Comparison of ENCODE assay signal across 1 cellular context in the genomic region with DNA sequence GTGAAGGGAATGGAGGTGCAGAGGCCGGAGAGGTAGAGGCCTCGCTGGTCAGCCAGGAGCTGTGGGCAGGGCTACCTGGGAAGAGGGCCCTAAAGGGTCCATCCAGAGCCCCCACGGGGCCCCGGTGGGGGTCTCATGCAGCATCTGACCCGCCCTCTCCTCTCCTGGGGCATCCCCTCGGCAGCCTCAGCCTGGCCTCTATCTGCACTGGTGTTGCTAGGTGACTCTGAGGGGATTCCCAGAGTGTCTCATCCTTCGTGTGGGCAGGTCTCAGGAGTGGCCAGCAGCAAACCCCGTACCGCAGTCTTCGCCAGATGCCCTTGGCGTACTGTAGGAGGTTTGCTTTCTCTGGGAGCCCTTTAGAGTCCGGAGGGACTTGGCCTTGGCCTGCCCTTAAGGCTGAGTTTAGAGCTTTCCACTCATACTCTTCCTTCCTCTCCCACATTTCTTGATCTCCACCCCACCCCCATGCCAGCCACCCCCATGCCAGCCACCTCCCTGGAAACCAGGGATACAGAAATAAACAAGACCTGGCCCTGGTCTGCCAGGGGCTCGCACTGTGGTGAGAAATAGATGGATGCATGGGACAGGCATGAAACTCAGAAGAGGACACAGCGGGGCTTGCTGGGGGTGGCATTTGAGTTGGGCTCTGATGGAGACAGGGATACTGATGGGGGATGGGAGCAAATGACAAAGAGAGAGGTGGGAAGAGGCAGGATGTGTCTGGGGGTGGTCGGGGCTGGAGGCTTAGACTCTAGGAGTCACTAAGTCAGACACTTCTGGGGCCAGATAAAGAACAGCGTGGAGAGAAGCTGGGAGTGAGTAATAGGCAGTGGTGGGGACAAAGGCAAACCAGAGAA.
TF ChIP-seq lines count a peak whose summit lies in the region.

No MANE protein-coding gene starts in this region.

TF ChIP-seq in GM12878, 131 proteins besides CTCF, POLR2A, EP300 and RAD21:
- TF ChIP-seq ETV6 (conservative IDR thresholded peaks at IDR 0.05 in 1 of 2, IDR thresholded peaks at IDR 0.05 in 1 of 2; ENCODE audit: borderline replicate concordance in 1 of 2, low read depth in 1 of 2) = no peak
- TF ChIP-seq SP1 (IDR thresholded peaks at IDR 0.05; ENCODE audit: low read depth, low read length) = peak; percentile 20
- TF ChIP-seq TARDBP (IDR thresholded peaks at IDR 0.05; ENCODE audit: borderline replicate concordance) = no peak
- TF ChIP-seq SRF (IDR thresholded peaks at IDR 0.05; ENCODE audit: low read depth in 2 of 2, low read length in 2 of 2) = no peak
- no peak for TF ChIP-seq ATF7 (IDR thresholded peaks at IDR 0.05; ENCODE audit: low read depth)
- no peak; the same call in 1 of the 2 replicates for TF ChIP-seq GATAD2B (conservative IDR thresholded peaks at IDR 0.05; ENCODE audit: low read depth)
- TF ChIP-seq SMC3 (IDR thresholded peaks at IDR 0.05; ENCODE audit: borderline replicate concordance, low read length) = 0 out of 2 replicates have a peak, but pooled peaks have one; percentile 4
- peak; percentile 44 for TF ChIP-seq RELA (IDR thresholded peaks at IDR 0.05; ENCODE audit: borderline replicate concordance, partially characterized antibody)
- TF ChIP-seq, protein P1, sequence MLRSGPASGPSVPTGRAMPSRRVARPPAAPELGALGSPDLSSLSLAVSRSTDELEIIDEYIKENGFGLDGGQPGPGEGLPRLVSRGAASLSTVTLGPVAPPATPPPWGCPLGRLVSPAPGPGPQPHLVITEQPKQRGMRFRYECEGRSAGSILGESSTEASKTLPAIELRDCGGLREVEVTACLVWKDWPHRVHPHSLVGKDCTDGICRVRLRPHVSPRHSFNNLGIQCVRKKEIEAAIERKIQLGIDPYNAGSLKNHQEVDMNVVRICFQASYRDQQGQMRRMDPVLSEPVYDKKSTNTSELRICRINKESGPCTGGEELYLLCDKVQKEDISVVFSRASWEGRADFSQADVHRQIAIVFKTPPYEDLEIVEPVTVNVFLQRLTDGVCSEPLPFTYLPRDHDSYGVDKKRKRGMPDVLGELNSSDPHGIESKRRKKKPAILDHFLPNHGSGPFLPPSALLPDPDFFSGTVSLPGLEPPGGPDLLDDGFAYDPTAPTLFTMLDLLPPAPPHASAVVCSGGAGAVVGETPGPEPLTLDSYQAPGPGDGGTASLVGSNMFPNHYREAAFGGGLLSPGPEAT (IDR thresholded peaks at IDR 0.05; ENCODE audit: low read depth) = 0 out of 2 replicates have a peak, but pooled peaks have one; percentile 20
- TF ChIP-seq DPF2 (IDR thresholded peaks at IDR 0.05) = peak; percentile 45; the same call in 1 of the 2 replicates
- TF ChIP-seq IKZF1 (conservative IDR thresholded peaks at IDR 0.05) = peak; percentile 23; the same call in 1 of the 2 replicates
- TF ChIP-seq RUNX3 (IDR thresholded peaks at IDR 0.05; ENCODE audit: low read length) = peak; percentile 21; the same call in 1 of the 2 replicates
- TF ChIP-seq IRF4 (IDR thresholded peaks at IDR 0.05; ENCODE audit: low read depth, low read length) = no peak
TF ChIP-seq in GM12878: peak in this region for 7.
